In the genomic region with DNA sequence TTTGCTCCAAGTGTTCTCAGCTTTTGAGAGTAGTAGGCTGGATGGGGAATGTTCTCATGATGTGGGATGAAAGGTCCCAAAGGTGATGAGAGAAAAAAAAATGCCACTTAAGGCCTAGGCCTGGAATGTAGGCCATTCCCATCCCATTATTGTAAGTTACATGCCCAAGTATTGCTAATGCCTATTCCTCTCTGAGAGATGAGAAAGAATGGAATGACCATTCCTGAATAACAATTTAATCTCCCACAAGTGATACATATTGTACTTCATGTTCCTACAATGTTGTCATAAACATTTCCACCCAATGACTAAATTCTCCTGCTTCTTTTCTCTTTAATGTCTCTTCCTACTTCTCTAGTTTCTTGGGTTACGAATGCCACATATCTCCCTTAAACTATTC, we compare ENCODE assay signal across 25 cellular contexts.
"Had no signal": no experiment of that assay in that cellular context is flagged by ENCODE, and none has a peak within 500 bp of the region (broad histone marks: within the 10 kb centered on the region; RNA-seq: fewer than 3 reads in every experiment).

No MANE protein-coding gene starts in this region.

- H3K4me3 ChIP-seq: body of pancreas, esophagus muscularis mucosa, right lobe of liver, stomach, thyroid gland, upper lobe of right lung had no signal

- ATAC-seq: activated CD4-positive, alpha-beta T cell treated with anti-CD3 and anti-CD28 coated beads for 36 hours; activated CD8-positive, alpha-beta memory T cell treated with anti-CD3 and anti-CD28 coated beads, Interleukin-2, amount 10 ng/mL, durations not matched to agents 7 days and 5 days; activated CD8-positive, alpha-beta T cell treated with anti-CD3 and anti-CD28 coated beads, Interleukin-2, amount 10 ng/mL, durations not matched to agents 7 days and 5 days; activated naive CD8-positive, alpha-beta T cell treated with anti-CD3 and anti-CD28 coated beads, Interleukin-2, amount 50 U/mL, for 24 hours; body of pancreas; left colon; right lobe of liver; stimulated activated naive B cell treated with anti-CD40 and anti-IgM and Interleukin-4, amounts not matched to agents 10 μg/mL and 1 μg/mL and 100 μg/mL, for 72 hours; upper lobe of right lung had no signal

- H3K9me3 ChIP-seq: neutrophil, right lobe of liver, thyroid gland, upper lobe of right lung had no signal

- H3K36me3 ChIP-seq: esophagus muscularis mucosa, neutrophil, right lobe of liver, stomach, thyroid gland, upper lobe of right lung had no signal

- DNase-seq: activated CD4-positive, alpha-beta T cell treated with anti-CD3 and anti-CD28 coated beads for 36 hours; activated CD4-positive, CD25-positive, alpha-beta regulatory T cell; activated CD8-positive, alpha-beta memory T cell treated with anti-CD3 and anti-CD28 coated beads, Interleukin-2, amount 10 ng/mL, durations not matched to agents 7 days and 5 days; activated CD8-positive, alpha-beta T cell treated with anti-CD3 and anti-CD28 coated beads, Interleukin-2, amount 10 ng/mL, durations not matched to agents 7 days and 5 days; activated naive CD8-positive, alpha-beta T cell treated with anti-CD3 and anti-CD28 coated beads, Interleukin-2, amount 50 U/mL, for 24 hours; activated T-cell treated with anti-CD3 and anti-CD28 coated beads, Interleukin-2, amount 50 U/mL, for 48 hours; anterior cingulate cortex; body of pancreas; dermis blood vessel endothelial cell; effector CD4-positive, alpha-beta T cell; head of caudate nucleus; hippocampal formation; kidney; left colon; naive B cell; nephron progenitor cell; right lobe of liver; small intestine; stimulated activated CD4-positive, alpha-beta T cell treated with anti-CD3 and anti-CD28 coated beads, Interleukin-1b, Interleukin-23, amount 100 ng/mL, for 48 hours; stimulated activated naive B cell treated with anti-CD40 and anti-IgM and Interleukin-4, amounts not matched to agents 10 μg/mL and 1 μg/mL and 100 μg/mL, for 72 hours; stomach; thyroid gland; upper lobe of right lung had no signal

- H3K4me1 ChIP-seq: body of pancreas, esophagus muscularis mucosa, right lobe of liver, stomach, upper lobe of right lung had no signal

- H3K27me3 ChIP-seq: body of pancreas, esophagus muscularis mucosa, neutrophil, right lobe of liver, stomach, thyroid gland, upper lobe of right lung had no signal
